ENCODE assay signal across 1 cellular context in genomic region chr5:176155882-176156497, GRCh38.
A peak's percentile ranks its signal among the peaks of the same experiment; 100 is the strongest.
TF ChIP-seq lines count a peak whose summit lies in the region.

No MANE protein-coding gene starts in this region.

TF ChIP-seq in K562, 482 proteins besides CTCF, POLR2A, EP300 and RAD21 (continued from another document and continues in another):
- TF ChIP-seq ID3 (CRISPR knock-in tag; IDR thresholded peaks at IDR 0.05) (no peak), ID3 (tag; IDR thresholded peaks at IDR 0.05) (no peak), ZNF507 (tag; conservative IDR thresholded peaks at IDR 0.05) (no peak), U2AF1 (optimal IDR thresholded peaks at IDR 0.05; ENCODE audit: low read depth, low read length) (no peak), HINFP (tag; conservative IDR thresholded peaks at IDR 0.05; ENCODE audit: low read depth) (no peak), GTF2F1 (IDR thresholded peaks at IDR 0.05; ENCODE audit: low read depth, low read length) (no peak), THAP7 (CRISPR knock-in tag; IDR thresholded peaks at IDR 0.05) (no peak), PHF8 (IDR thresholded peaks at IDR 0.05; ENCODE audit: borderline replicate concordance, low read length) (no peak), ZNF24 (IDR thresholded peaks at IDR 0.05) (no peak), HNRNPK (IDR thresholded peaks at IDR 0.05; ENCODE audit: low read depth, low read length, poor library complexity, severe bottlenecking) (no peak), ZHX1 (conservative IDR thresholded peaks at IDR 0.05; ENCODE audit: low read length) (no peak), U2AF2 (optimal IDR thresholded peaks at IDR 0.05; ENCODE audit: low read depth, low read length) (no peak), NR1H2 (CRISPR knock-in tag; IDR thresholded peaks at IDR 0.05) (no peak), SRF (CRISPR knock-in tag; IDR thresholded peaks at IDR 0.05) (no peak), FOSL1 (tag; conservative IDR thresholded peaks at IDR 0.05) (peak; percentile 40; the same call in 1 of the 2 replicates), BRCA1 (IDR thresholded peaks at IDR 0.05) (no peak), BRCA1 (CRISPR knock-in tag; IDR thresholded peaks at IDR 0.05) (no peak), ZNF655 (CRISPR knock-in tag; IDR thresholded peaks at IDR 0.05) (no peak), FOXM1 (IDR thresholded peaks at IDR 0.05; ENCODE audit: low read depth) (no peak), FOXM1 (CRISPR knock-in tag; IDR thresholded peaks at IDR 0.05; ENCODE audit: low read depth) (no peak), CBX2 (IDR thresholded peaks at IDR 0.05; ENCODE audit: insufficient read depth, low read length, poor library complexity, severe bottlenecking) (no peak), NUFIP1 (IDR thresholded peaks at IDR 0.05; ENCODE audit: partially characterized antibody) (no peak), ZKSCAN1 (IDR thresholded peaks at IDR 0.05; ENCODE audit: low read depth, low read length) (no peak), CBX8 (IDR thresholded peaks at IDR 0.05; ENCODE audit: borderline replicate concordance, extremely low read depth, low read depth, low read length, poor library complexity, severe bottlenecking) (no peak), ZNF592 (IDR thresholded peaks at IDR 0.05) (peak; percentile 37; the same call in 1 of the 2 replicates), ZNF395 (CRISPR knock-in tag; IDR thresholded peaks at IDR 0.05) (no peak), HNRNPL (IDR thresholded peaks at IDR 0.05; ENCODE audit: low read depth, low read length) (no peak), ZNF354B (CRISPR knock-in tag; IDR thresholded peaks at IDR 0.05) (no peak), SIN3B (IDR thresholded peaks at IDR 0.05; ENCODE audit: low read depth) (no peak), ZKSCAN8 (CRISPR knock-in tag; IDR thresholded peaks at IDR 0.05) (no peak), ZC3H11A (IDR thresholded peaks at IDR 0.05; ENCODE audit: low read depth, low read length) (no peak), SRSF9 (IDR thresholded peaks at IDR 0.05; ENCODE audit: borderline replicate concordance, low read depth, low read length) (no peak), MAZ (CRISPR knock-in tag; conservative IDR thresholded peaks at IDR 0.05 in 1 of 2, IDR thresholded peaks at IDR 0.05 in 1 of 2) (peak in 1 of 2 experiments; percentile 67; a peak in 2 of 4 replicates), SRSF3 (IDR thresholded peaks at IDR 0.05; ENCODE audit: insufficient read depth, low read length) (no peak), SMAD1 (IDR thresholded peaks at IDR 0.05; ENCODE audit: low read depth, low read length, partially characterized antibody) (no peak), ZBTB33 (CRISPR knock-in tag; IDR thresholded peaks at IDR 0.05) (no peak), ZNF23 (CRISPR knock-in tag; IDR thresholded peaks at IDR 0.05) (no peak), KLF1 (tag; IDR thresholded peaks at IDR 0.05) (0 out of 2 replicates have a peak, but pooled peaks have one; percentile 26), SP1 (CRISPR knock-in tag; IDR thresholded peaks at IDR 0.05) (no peak), MYC (IDR thresholded peaks at IDR 0.05; ENCODE audit: low read depth, low read length) (peak; percentile 81), MYC (CRISPR knock-in tag; IDR thresholded peaks at IDR 0.05; ENCODE audit: borderline replicate concordance, low read depth) (peak; percentile 61; the same call in 1 of the 2 replicates), NR2C1 (IDR thresholded peaks at IDR 0.05) (no peak), NR2C1 (tag; IDR thresholded peaks at IDR 0.05) (no peak), ZNF311 (CRISPR knock-in tag; IDR thresholded peaks at IDR 0.05) (no peak), RREB1 (CRISPR knock-in tag; IDR thresholded peaks at IDR 0.05) (no peak)
